Comparison of ENCODE assay signal across 8 cellular contexts in genomic region chr16:75218256-75219076, GRCh38. TPM values are rescaled to one million over a fixed set of nuclear protein-coding genes. Genes with fewer than 3 reads are reported as not detected.
A peak's percentile ranks its signal among the peaks of the same experiment; 100 is the strongest.
DNase-seq lines count a peak whose midpoint lies in the region; ATAC-seq and FAIRE-seq lines count a peak whose summit lies in the region.

Gene CTRB1 (plus strand): TSS chr16:75218988. CDS start chr16:75219008, 20 bp downstream.

- no peaks in the 10 kb centered on the region for H3K36me3 Mint-ChIP-seq in activated CD4-positive, alpha-beta T cell treated with anti-CD3 and anti-CD28 coated beads for 36 hours (ENCODE audit: low read depth)
- H3K36me3 Mint-ChIP-seq in activated T-helper 2 cell treated with anti-CD3 and anti-CD28 coated beads, Interferon-gamma antibody, Interleukin-2, Interleukin-4, amounts not matched to agents 10 μg/mL and 5 μg/mL and 100 μg/mL, durations not matched to agents 14 hours and 24 hours and 36 hours (ENCODE audit: low read depth) = no peaks in the 10 kb centered on the region

- peak within 1 kb of the TSS; percentile 67 for H3K4me3 Mint-ChIP-seq in activated CD4-positive, alpha-beta T cell treated with anti-CD3 and anti-CD28 coated beads for 36 hours
- peak within 1 kb of the TSS; percentile 53 for H3K4me3 Mint-ChIP-seq in activated T-helper 2 cell treated with anti-CD3 and anti-CD28 coated beads, Interferon-gamma antibody, Interleukin-2, Interleukin-4, amounts not matched to agents 10 μg/mL and 5 μg/mL and 100 μg/mL, durations not matched to agents 14 hours and 24 hours and 36 hours (ENCODE audit: low read depth)

- intact Hi-C loops in activated CD4-positive, alpha-beta T cell treated with anti-CD3 and anti-CD28 coated beads for 36 hours (cut with DNase I, micrococcal nuclease) = loop anchor here (1.0 to 5.0 kb wide), 2 partner anchors 19 to 544 kb away; no protein-coding TSS in a partner anchor
- intact Hi-C loops in activated T-helper 2 cell treated with anti-CD3 and anti-CD28 coated beads, Interferon-gamma antibody, Interleukin-2, Interleukin-4, amounts not matched to agents 10 μg/mL and 5 μg/mL and 100 μg/mL, durations not matched to agents 14 hours and 24 hours and 36 hours (cut with micrococcal nuclease) = no loop called here
- intact Hi-C loops in posterior cingulate gyrus (cut with DNase I) = no loop called here

- CTCF ChIA-PET in activated CD4-positive, alpha-beta T cell treated with anti-CD3 and anti-CD28 coated beads for 36 hours (lab: Charles Lee) = interaction anchor here (1.0 to 1.4 kb wide), 3 partner anchors 16 to 245 kb away, joined by 3 to 6 read pairs (median 4); no protein-coding TSS in a partner anchor

- peak; percentile 45 for ATAC-seq in activated CD4-positive, alpha-beta T cell treated with anti-CD3 and anti-CD28 coated beads for 36 hours
- ATAC-seq in HG02678 (IDR thresholded peaks at IDR 0.05; ENCODE audit: unreplicated experiment) = peak; percentile 72

- peak within 1 kb of the TSS; percentile 83 for H3K27ac Mint-ChIP-seq in activated CD4-positive, alpha-beta T cell treated with anti-CD3 and anti-CD28 coated beads for 36 hours
- peak within 1 kb of the TSS; percentile 4 for H3K27ac Mint-ChIP-seq in activated T-helper 2 cell treated with anti-CD3 and anti-CD28 coated beads, Interferon-gamma antibody, Interleukin-2, Interleukin-4, amounts not matched to agents 10 μg/mL and 5 μg/mL and 100 μg/mL, durations not matched to agents 14 hours and 24 hours and 36 hours

- H3K9me3 Mint-ChIP-seq in activated CD4-positive, alpha-beta T cell treated with anti-CD3 and anti-CD28 coated beads for 36 hours (ENCODE audit: low read depth) = no peaks in the 10 kb centered on the region
- no peaks in the 10 kb centered on the region for H3K9me3 Mint-ChIP-seq in activated T-helper 2 cell treated with anti-CD3 and anti-CD28 coated beads, Interferon-gamma antibody, Interleukin-2, Interleukin-4, amounts not matched to agents 10 μg/mL and 5 μg/mL and 100 μg/mL, durations not matched to agents 14 hours and 24 hours and 36 hours

- peak; percentile 46 for DNase-seq in activated CD4-positive, alpha-beta T cell treated with anti-CD3 and anti-CD28 coated beads for 36 hours
- DNase-seq in activated CD4-positive, alpha-beta T cell treated with anti-CD3 and anti-CD28 coated beads, Interleukin-2, amount 50 U/mL, for 1 hour = no peak
- no peak for DNase-seq in activated T-helper 2 cell treated with anti-CD3 and anti-CD28 coated beads, Interferon-gamma antibody, Interleukin-2, Interleukin-4, amounts not matched to agents 10 μg/mL and 5 μg/mL and 100 μg/mL, durations not matched to agents 14 hours and 24 hours and 36 hours (ENCODE audit: low spot score)
- DNase-seq in posterior cingulate gyrus = peak in 7 of 10 donors; percentile 31 to 93 (median 60)
- no peak for DNase-seq in SK-N-DZ (ENCODE audit: low spot score)
- no peak for DNase-seq in occipital lobe (lab: John Stamatoyannopoulos, UW)
- DNase-seq in urothelium cell line (ENCODE audit: low spot score) = no peak

- no peaks in the 10 kb centered on the region for H3K27me3 Mint-ChIP-seq in activated CD4-positive, alpha-beta T cell treated with anti-CD3 and anti-CD28 coated beads for 36 hours
- H3K27me3 Mint-ChIP-seq in activated T-helper 2 cell treated with anti-CD3 and anti-CD28 coated beads, Interferon-gamma antibody, Interleukin-2, Interleukin-4, amounts not matched to agents 10 μg/mL and 5 μg/mL and 100 μg/mL, durations not matched to agents 14 hours and 24 hours and 36 hours (ENCODE audit: low read depth) = no peaks in the 10 kb centered on the region

- H3K4me1 Mint-ChIP-seq in activated CD4-positive, alpha-beta T cell treated with anti-CD3 and anti-CD28 coated beads for 36 hours = peaks cover 21% of the 10 kb centered on the region
- H3K4me1 Mint-ChIP-seq in activated T-helper 2 cell treated with anti-CD3 and anti-CD28 coated beads, Interferon-gamma antibody, Interleukin-2, Interleukin-4, amounts not matched to agents 10 μg/mL and 5 μg/mL and 100 μg/mL, durations not matched to agents 14 hours and 24 hours and 36 hours (ENCODE audit: low read depth) = peaks cover 1% of the 10 kb centered on the region

- POLR2A ChIA-PET in activated CD4-positive, alpha-beta T cell treated with anti-CD3 and anti-CD28 coated beads for 36 hours (lab: Charles Lee) = no interaction called here

- FAIRE-seq in urothelium cell line (lab: Jason Lieb, UNC) = no peak

RNA-seq across cellular contexts. Expression of gene CTRB1, which starts in this region (rescaled TPM):
- total RNA-seq in activated CD4-positive, alpha-beta T cell treated with anti-CD3 and anti-CD28 coated beads for 36 hours = not detected
- not detected in 2 replicates for total RNA-seq in activated T-helper 2 cell treated with anti-CD3 and anti-CD28 coated beads, Interferon-gamma antibody, Interleukin-2, Interleukin-4, amounts not matched to agents 10 μg/mL and 5 μg/mL and 100 μg/mL, durations not matched to agents 14 hours and 24 hours and 36 hours
- not detected in 2 replicates for polyA plus RNA-seq in SK-N-DZ (2014; cell fraction: cytosol; rRNA removed)
- polyA plus RNA-seq in SK-N-DZ (2014; cell fraction: nucleus; rRNA removed) = not detected in 2 replicates
- not detected for total RNA-seq in occipital lobe

Comparison
In these comparisons a context has a peak if more than half of its experiments do, and no peak if none do; other contexts are left out.
1. Peak in DNase-seq and ATAC-seq in activated CD4-positive, alpha-beta T cell treated with anti-CD3 and anti-CD28 coated beads for 36 hours; RNA of the gene not detected or under 1 TPM.
2. DNase-seq: peak in posterior cingulate gyrus (7 of 10); none in activated CD4-positive, alpha-beta T cell treated with anti-CD3 and anti-CD28 coated beads, Interleukin-2, amount 50 U/mL, for 1 hour (single experiment), activated T-helper 2 cell treated with anti-CD3 and anti-CD28 coated beads, Interferon-gamma antibody, Interleukin-2, Interleukin-4, amounts not matched to agents 10 μg/mL and 5 μg/mL and 100 μg/mL, durations not matched to agents 14 hours and 24 hours and 36 hours (single experiment), SK-N-DZ (single experiment), occipital lobe (single experiment) and urothelium cell line (single experiment).
3. intact Hi-C loops: an anchor here in activated CD4-positive, alpha-beta T cell treated with anti-CD3 and anti-CD28 coated beads for 36 hours (1.0 to 5.0 kb wide); none called in activated T-helper 2 cell treated with anti-CD3 and anti-CD28 coated beads, Interferon-gamma antibody, Interleukin-2, Interleukin-4, amounts not matched to agents 10 μg/mL and 5 μg/mL and 100 μg/mL, durations not matched to agents 14 hours and 24 hours and 36 hours and posterior cingulate gyrus.